ENCODE assay signal across 11 cellular contexts in genomic region chr12:2288001-2288400, GRCh38.
DNase-seq lines count a peak whose midpoint lies in the region; ATAC-seq and TF ChIP-seq lines count a peak whose summit lies in the region.
"Had no signal": no experiment of that assay in that cellular context is flagged by ENCODE, and none has a peak within 500 bp of the region (broad histone marks: within the 10 kb centered on the region; RNA-seq: fewer than 3 reads in every experiment).

No MANE protein-coding gene starts in this region.

- H3K27ac ChIP-seq in left lung, result peak overlapping the region; percentile 4 to 57

- H3K9me3 ChIP-seq in left lung, result no peaks in the 10 kb centered on the region

- H3K4me3 ChIP-seq in AG10803 (ENCODE audit: low read length) (no peak overlapping the region), left lung (no peak overlapping the region)

- H3K9me3 Mint-ChIP-seq in chondrocyte (ENCODE audit: low read depth), result no peaks in the 10 kb centered on the region
- H3K9me3 Mint-ChIP-seq: activated naive CD4-positive, alpha-beta T cell treated with anti-CD3 and anti-CD28 coated beads for 36 hours had no signal

- intact Hi-C loops in left lung (cut with DNase I), result loop anchor here in 1 of 2 donors (10.0 kb wide), 1 partner anchor 233 kb away; the partner anchor contains the start of gene CACNA1C

- ATAC-seq in left lung (peak; percentile 21), HG02884 (IDR thresholded peaks at IDR 0.05; ENCODE audit: unreplicated experiment) (no peak), HG02885 (IDR thresholded peaks at IDR 0.05; ENCODE audit: poor library complexity, unreplicated experiment) (no peak), esophagus mucosa (no peak)

- no peaks in the 10 kb centered on the region for H3K27me3 Mint-ChIP-seq in chondrocyte (ENCODE audit: low read depth)

- no peak overlapping the region for H3K4me3 Mint-ChIP-seq in chondrocyte (ENCODE audit: unreplicated experiment)
- H3K4me3 Mint-ChIP-seq: activated naive CD4-positive, alpha-beta T cell treated with anti-CD3 and anti-CD28 coated beads for 36 hours had no signal

- DNase-seq in AG10803 (ENCODE audit: low read depth) (peak; percentile 74), M059J (ENCODE audit: low read depth) (peak; percentile 48), chondrocyte (ENCODE audit: low spot score) (no peak), left lung (no peak), NCI-H2081 treated with DMSO at 0.1 percent for 48 hours (lab: John Stamatoyannopoulos, UW) (no peak)
- DNase-seq: activated CD4-positive, alpha-beta T cell treated with anti-CD3 and anti-CD28 coated beads for 48 hours; activated naive CD4-positive, alpha-beta T cell treated with anti-CD3 and anti-CD28 coated beads for 36 hours; kidney had no signal

- peak overlapping the region; percentile 91 for H3K27ac Mint-ChIP-seq in chondrocyte (ENCODE audit: unreplicated experiment)
- H3K27ac Mint-ChIP-seq: activated naive CD4-positive, alpha-beta T cell treated with anti-CD3 and anti-CD28 coated beads for 36 hours had no signal

- H3K27me3 ChIP-seq in left lung, result peaks cover 0 to 11% of the 10 kb centered on the region in 2 donors

- no peaks in the 10 kb centered on the region for H3K36me3 Mint-ChIP-seq in chondrocyte (ENCODE audit: low read depth)

- H3K4me1 Mint-ChIP-seq in chondrocyte (ENCODE audit: low read depth), result peaks cover 96% of the 10 kb centered on the region

- peaks cover 28 to 48% of the 10 kb centered on the region in 2 donors for H3K4me1 ChIP-seq in left lung

- TF ChIP-seq CTCF in AG10803 (conservative IDR thresholded peaks at IDR 0.05; ENCODE audit: low read length), result no peak
- no peak for TF ChIP-seq CTCF in chondrocyte (IDR thresholded peaks at IDR 0.05)
- TF ChIP-seq CTCF in left lung (IDR thresholded peaks at IDR 0.05), result no peak

- H3K36me3 ChIP-seq in left lung, result no peaks in the 10 kb centered on the region

Comparison
In these comparisons a context has a peak if more than half of its experiments do, and no peak if none do; other contexts are left out.
1. DNase-seq: peak in AG10803 (single experiment) and M059J (single experiment); none in chondrocyte (single experiment), left lung (0 of 2) and NCI-H2081 treated with DMSO at 0.1 percent for 48 hours (single experiment).